10 cellular contexts compared by ENCODE assay signal in genomic region chr1:149846042-149846441, GRCh38. TPM values are rescaled to one million over a fixed set of nuclear protein-coding genes. Genes with fewer than 3 reads are reported as not detected.
DNase-seq lines count a peak whose midpoint lies in the region; ATAC-seq, FAIRE-seq and TF ChIP-seq lines count a peak whose summit lies in the region.
"Had no signal": no experiment of that assay in that cellular context is flagged by ENCODE, and none has a peak within 500 bp of the region (broad histone marks: within the 10 kb centered on the region; RNA-seq: fewer than 3 reads in every experiment).

No MANE protein-coding gene starts in this region.

- H3K27ac ChIP-seq in GM23248 (peak overlapping the region; percentile 67; the same call in 1 of the 2 replicates), MM.1S (ENCODE audit: low read length) (no peak overlapping the region)

- H3K9me2 ChIP-seq in GM23248 (ENCODE audit: insufficient read depth) = no peaks in the 10 kb centered on the region
- no peaks in the 10 kb centered on the region for H3K9me2 ChIP-seq in MM.1S (replicated peaks; ENCODE audit: insufficient read depth, low read length)

- H3K36me3 Mint-ChIP-seq in activated naive CD8-positive, alpha-beta T cell treated with anti-CD3 and anti-CD28 coated beads, Interleukin-2, amount 10 ng/mL, durations not matched to agents 7 days and 5 days = peaks cover 37% of the 10 kb centered on the region
- no peaks in the 10 kb centered on the region for H3K36me3 Mint-ChIP-seq in neural crest cell (ENCODE audit: low read depth)

- DNase-seq in GM23248 (no peak), MM.1S (peak; percentile 7), neural crest cell (ENCODE audit: low read depth, low spot score) (no peak), urothelium cell line (ENCODE audit: low spot score) (no peak), OCI-M1 (lab: John Stamatoyannopoulos, UW) (no peak), putamen (ENCODE audit: low spot score) (no peak)
- DNase-seq in activated naive CD8-positive, alpha-beta T cell treated with anti-CD3 and anti-CD28 coated beads, Interleukin-2, amount 10 ng/mL, durations not matched to agents 7 days and 5 days = no peak
- DNase-seq: effector CD8-positive, alpha-beta T cell; Right ventricle myocardium superior had no signal

- H3K27me3 Mint-ChIP-seq in activated naive CD8-positive, alpha-beta T cell treated with anti-CD3 and anti-CD28 coated beads, Interleukin-2, amount 10 ng/mL, durations not matched to agents 7 days and 5 days = no peaks in the 10 kb centered on the region
- no peaks in the 10 kb centered on the region for H3K27me3 Mint-ChIP-seq in neural crest cell (ENCODE audit: low read depth)

- FAIRE-seq in urothelium cell line (lab: Jason Lieb, UNC) = no peak

- 96 to 99% methylated on average over 3 of the region's 3 CpGs for WGBS in GM23248 (ENCODE audit: low coverage in 1 of 2, low lambda C conversion rate in 2 of 2, missing lambda C conversion rate in 2 of 2), 2 experiments

- H3K4me1 Mint-ChIP-seq in activated naive CD8-positive, alpha-beta T cell treated with anti-CD3 and anti-CD28 coated beads, Interleukin-2, amount 10 ng/mL, durations not matched to agents 7 days and 5 days = peaks cover 51% of the 10 kb centered on the region
- peaks cover 59% of the 10 kb centered on the region for H3K4me1 Mint-ChIP-seq in neural crest cell

- peak overlapping the region; percentile 93 for H3K27ac Mint-ChIP-seq in activated naive CD8-positive, alpha-beta T cell treated with anti-CD3 and anti-CD28 coated beads, Interleukin-2, amount 10 ng/mL, durations not matched to agents 7 days and 5 days
- H3K27ac Mint-ChIP-seq in neural crest cell (ENCODE audit: unreplicated experiment) = no peak overlapping the region

- H3K9ac ChIP-seq in GM23248 (0 out of 2 replicates have a peak overlapping the region, but pooled peaks have one; percentile 92), MM.1S (ENCODE audit: low read length) (no peak overlapping the region)

- no peak overlapping the region for H3K4me2 ChIP-seq in GM23248 (ENCODE audit: unreplicated experiment)
- H3K4me2 ChIP-seq in MM.1S (ENCODE audit: low read depth, low read length) = no peak overlapping the region

- TF ChIP-seq CTCF in MM.1S (IDR thresholded peaks at IDR 0.05; ENCODE audit: low read length) = no peak
- no peak for TF ChIP-seq CTCF in neural crest cell (conservative IDR thresholded peaks at IDR 0.05)

- H3K4me3 ChIP-seq in GM23248 = no peak overlapping the region
- H3K4me3 ChIP-seq in MM.1S (ENCODE audit: low read length) = no peak overlapping the region

- no peaks in the 10 kb centered on the region for H3K9me3 ChIP-seq in GM23248 (ENCODE audit: low read depth)
- no peaks in the 10 kb centered on the region for H3K9me3 ChIP-seq in MM.1S (replicated peaks; ENCODE audit: insufficient read depth, low read length)

- no peaks in the 10 kb centered on the region for H3K36me3 ChIP-seq in GM23248 (ENCODE audit: low read depth)
- H3K36me3 ChIP-seq in MM.1S (replicated peaks; ENCODE audit: insufficient read depth, low read length) = no peaks in the 10 kb centered on the region

- H3K27me3 ChIP-seq in GM23248 (replicated peaks; ENCODE audit: insufficient read depth) (no peaks in the 10 kb centered on the region), MM.1S (replicated peaks; ENCODE audit: insufficient read depth, low read length) (no peaks in the 10 kb centered on the region)

- H3F3A ChIP-seq in GM23248 (ENCODE audit: insufficient read depth) (peaks cover 43% of the 10 kb centered on the region), MM.1S (ENCODE audit: insufficient read depth, low read length) (peaks cover 22% of the 10 kb centered on the region)

- H3K79me2 ChIP-seq in GM23248 (ENCODE audit: insufficient read depth) (peaks cover 69% of the 10 kb centered on the region), MM.1S (ENCODE audit: low read length) (peaks cover 64% of the 10 kb centered on the region)

- H3K4me3 Mint-ChIP-seq in activated naive CD8-positive, alpha-beta T cell treated with anti-CD3 and anti-CD28 coated beads, Interleukin-2, amount 10 ng/mL, durations not matched to agents 7 days and 5 days = peak overlapping the region; percentile 94
- peak overlapping the region; percentile 90 for H3K4me3 Mint-ChIP-seq in neural crest cell

- H3K4me1 ChIP-seq in GM23248 (ENCODE audit: insufficient read depth) (peaks cover 38% of the 10 kb centered on the region), MM.1S (ENCODE audit: low read length) (peaks cover 27% of the 10 kb centered on the region)

- H4K20me1 ChIP-seq in GM23248 (ENCODE audit: insufficient read depth) (peaks cover 4% of the 10 kb centered on the region; the same call in 1 of the 2 replicates), MM.1S (ENCODE audit: insufficient read depth, low read length) (no peaks in the 10 kb centered on the region)

- in situ Hi-C loops in GM23248 (cut with MboI) = no loop called here

- H2AFZ ChIP-seq in GM23248 = no peak overlapping the region
- H2AFZ ChIP-seq in MM.1S (ENCODE audit: low read length) = no peak overlapping the region

- no peak for ATAC-seq in activated naive CD8-positive, alpha-beta T cell treated with anti-CD3 and anti-CD28 coated beads, Interleukin-2, amount 10 ng/mL, durations not matched to agents 7 days and 5 days (ENCODE audit: low read depth)
- ATAC-seq in GM18867 (IDR thresholded peaks at IDR 0.05; ENCODE audit: unreplicated experiment) = no peak

- H3K9me3 Mint-ChIP-seq in activated naive CD8-positive, alpha-beta T cell treated with anti-CD3 and anti-CD28 coated beads, Interleukin-2, amount 10 ng/mL, durations not matched to agents 7 days and 5 days = no peaks in the 10 kb centered on the region
- no peaks in the 10 kb centered on the region for H3K9me3 Mint-ChIP-seq in neural crest cell

- POLR2A ChIA-PET in activated naive CD8-positive, alpha-beta T cell treated with anti-CD3 and anti-CD28 coated beads, Interleukin-2, amount 10 ng/mL, durations not matched to agents 7 days and 5 days (lab: Charles Lee) = interaction anchor here (0.9 to 8.0 kb wide), 3 partner anchors 33 to 210 kb away, joined by 3 to 466 read pairs (median 6); a partner anchor contains a TSS

RNA-seq across cellular contexts. Expression of gene BOLA1, which starts 53.3 kb away (rescaled TPM):
- 12.3 and 16.4 TPM in 2 replicates for total RNA-seq in GM23248 (2014; rRNA removed; shearing (Covaris generic))
- polyA plus RNA-seq in GM23248 (2016; fragmentation: Nextera tagmentation; extraction: Ambion mirVana) = 18.6 and 20.1 TPM in 2 replicates
- total RNA-seq in activated naive CD8-positive, alpha-beta T cell treated with anti-CD3 and anti-CD28 coated beads, Interleukin-2, amount 10 ng/mL, durations not matched to agents 7 days and 5 days = 10 to 100 TPM; 23.7 to 25.4 TPM
- 10.1 TPM in 2 replicates for total RNA-seq in neural crest cell
